In the genomic region with DNA sequence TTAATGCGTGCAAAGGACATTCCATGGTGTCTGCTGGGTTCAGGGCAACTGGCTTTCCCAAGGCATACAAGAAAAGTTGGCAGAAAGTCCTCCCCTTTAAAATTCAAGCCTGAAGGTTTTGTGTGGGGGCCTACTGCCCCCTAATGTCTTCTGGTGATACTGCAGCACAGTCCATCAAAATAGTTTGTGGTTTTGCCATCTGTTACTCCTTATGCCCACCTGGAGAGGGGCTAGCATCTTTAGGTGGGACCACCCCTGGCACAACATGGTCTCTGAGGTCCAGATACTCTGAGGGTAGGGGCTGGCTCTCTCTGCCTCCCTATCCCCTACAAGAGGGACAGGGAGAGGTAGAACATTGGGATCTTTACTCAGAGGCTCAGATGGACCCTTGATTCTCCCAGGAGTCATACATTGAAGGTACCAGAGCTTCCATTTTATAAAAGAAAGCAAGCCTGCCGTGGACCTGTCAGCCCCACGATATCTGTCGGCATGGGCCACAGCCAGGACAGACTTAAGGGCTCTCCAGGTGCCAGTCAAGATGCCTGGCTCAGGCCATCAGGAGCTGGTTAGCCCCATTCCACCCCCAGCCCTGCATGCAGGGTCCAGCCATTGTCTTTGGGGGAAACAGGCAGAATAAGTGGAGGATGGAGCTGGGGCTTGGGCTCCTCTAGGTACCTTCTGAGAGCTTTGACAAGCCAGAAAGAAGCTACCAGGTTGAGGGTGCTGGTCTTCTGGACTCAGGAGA, we compare ENCODE assay signal across 9 cellular contexts. TPM values are rescaled to one million over a fixed set of nuclear protein-coding genes. Genes with fewer than 3 reads are reported as not detected.
A peak's percentile ranks its signal among the peaks of the same experiment; 100 is the strongest.
DNase-seq lines count a peak whose midpoint lies in the region; ATAC-seq and TF ChIP-seq lines count a peak whose summit lies in the region.
"Had no signal": no experiment of that assay in that cellular context is flagged by ENCODE, and none has a peak within 500 bp of the region (broad histone marks: within the 10 kb centered on the region; RNA-seq: fewer than 3 reads in every experiment).

No MANE protein-coding gene starts in this region.

- peak; percentile 29 for TF ChIP-seq CTCF in activated B cell treated with CpG ODN at 0.5 μM for 24 hours (IDR thresholded peaks at IDR 0.05)

- H3K4me1 Mint-ChIP-seq in activated CD4-positive, alpha-beta memory T cell treated with anti-CD3 and anti-CD28 coated beads for 36 hours (ENCODE audit: low read depth) = peaks cover 37% of the 10 kb centered on the region
- H3K4me1 Mint-ChIP-seq in activated CD4-positive, alpha-beta memory T cell treated with anti-CD3 and anti-CD28 coated beads, Interleukin-2, amount 10 ng/mL, durations not matched to agents 7 days and 5 days = peaks cover 37% of the 10 kb centered on the region
- H3K4me1 Mint-ChIP-seq in activated B cell treated with CpG ODN at 0.5 μM for 24 hours = peaks cover 35% of the 10 kb centered on the region
- H3K4me1 Mint-ChIP-seq in effector memory CD8-positive, alpha-beta T cell (ENCODE audit: low read depth in 2 of 2) = peaks cover 10 to 19% of the 10 kb centered on the region in 2 donors

- H3K27me3 ChIP-seq in aorta (ENCODE audit: control insufficient read depth in 1 of 2, insufficient read depth in 2 of 2, low read length in 1 of 2) = no peaks in the 10 kb centered on the region

- H3K9me3 ChIP-seq in aorta (ENCODE audit: control insufficient read depth, low read length) = no peaks in the 10 kb centered on the region

- no peaks in the 10 kb centered on the region for H3K9me3 Mint-ChIP-seq in activated CD4-positive, alpha-beta memory T cell treated with anti-CD3 and anti-CD28 coated beads for 36 hours
- no peaks in the 10 kb centered on the region for H3K9me3 Mint-ChIP-seq in activated CD4-positive, alpha-beta memory T cell treated with anti-CD3 and anti-CD28 coated beads, Interleukin-2, amount 10 ng/mL, durations not matched to agents 7 days and 5 days
- no peaks in the 10 kb centered on the region for H3K9me3 Mint-ChIP-seq in activated B cell treated with CpG ODN at 0.5 μM for 24 hours
- H3K9me3 Mint-ChIP-seq in effector memory CD8-positive, alpha-beta T cell = no peaks in the 10 kb centered on the region
- H3K9me3 Mint-ChIP-seq: central memory CD8-positive, alpha-beta T cell had no signal

- H3K4me1 ChIP-seq in aorta (ENCODE audit: control insufficient read depth in 1 of 2, insufficient read depth in 2 of 2, low read length in 2 of 2) = no peaks in the 10 kb centered on the region

- H3K36me3 Mint-ChIP-seq in activated CD4-positive, alpha-beta memory T cell treated with anti-CD3 and anti-CD28 coated beads for 36 hours = peaks cover 4% of the 10 kb centered on the region
- peaks cover 43% of the 10 kb centered on the region for H3K36me3 Mint-ChIP-seq in activated CD4-positive, alpha-beta memory T cell treated with anti-CD3 and anti-CD28 coated beads, Interleukin-2, amount 10 ng/mL, durations not matched to agents 7 days and 5 days (ENCODE audit: low read depth)
- H3K36me3 Mint-ChIP-seq in activated B cell treated with CpG ODN at 0.5 μM for 24 hours (ENCODE audit: low read depth) = peaks cover 29% of the 10 kb centered on the region
- H3K36me3 Mint-ChIP-seq in effector memory CD8-positive, alpha-beta T cell (ENCODE audit: insufficient read depth) = peaks cover 65% of the 10 kb centered on the region

- no peak overlapping the region for H3K27ac ChIP-seq in aorta (ENCODE audit: low read depth in 1 of 2, low read length in 2 of 2)

- intact Hi-C loops in activated CD4-positive, alpha-beta memory T cell treated with anti-CD3 and anti-CD28 coated beads for 36 hours (cut with micrococcal nuclease) = loop anchor here (1.0 to 5.0 kb wide), 4 partner anchors 19 to 236 kb away; no protein-coding TSS in a partner anchor
- intact Hi-C loops in activated B cell treated with CpG ODN at 0.5 μM for 24 hours (cut with micrococcal nuclease) = loop anchor here (1.0 to 10.0 kb wide), 9 partner anchors 135 to 745 kb away; a partner anchor contains a TSS
- intact Hi-C loops in aorta (cut with DNase I) = loop anchor here (1.0 to 10.0 kb wide), 4 partner anchors 145 to 412 kb away; a partner anchor contains a TSS

- H3K36me3 ChIP-seq in aorta (ENCODE audit: control insufficient read depth in 1 of 2, insufficient read depth in 2 of 2, low read length in 1 of 2) = no peaks in the 10 kb centered on the region

- DNase-seq in activated CD4-positive, alpha-beta memory T cell treated with anti-CD3 and anti-CD28 coated beads for 36 hours = peak; percentile 62
- DNase-seq in activated CD4-positive, alpha-beta memory T cell treated with anti-CD3 and anti-CD28 coated beads, Interleukin-2, amount 10 ng/mL, durations not matched to agents 7 days and 5 days = no peak
- DNase-seq in NCI-H1092 (lab: John Stamatoyannopoulos, UW) (peak; percentile 32), activated B cell treated with CpG ODN at 0.5 μM for 24 hours (no peak), mesenteric fat pad (ENCODE audit: low spot score) (peak; percentile 74), aorta (peak in 1 of 2 donors; percentile 43)
- DNase-seq in effector memory CD8-positive, alpha-beta T cell = peak; percentile 28 to 52 (median 46)

- POLR2A ChIA-PET in activated CD4-positive, alpha-beta memory T cell treated with anti-CD3 and anti-CD28 coated beads for 36 hours (lab: Charles Lee) = no interaction called here
- POLR2A ChIA-PET in activated CD4-positive, alpha-beta memory T cell treated with anti-CD3 and anti-CD28 coated beads, Interleukin-2, amount 10 ng/mL, durations not matched to agents 7 days and 5 days (lab: Charles Lee) = no interaction called here
- POLR2A ChIA-PET in activated B cell treated with CpG ODN at 0.5 μM for 24 hours (lab: Charles Lee) = no interaction called here

- no peaks in the 10 kb centered on the region for H3K27me3 Mint-ChIP-seq in activated CD4-positive, alpha-beta memory T cell treated with anti-CD3 and anti-CD28 coated beads for 36 hours
- peaks cover under 1% of the 10 kb centered on the region for H3K27me3 Mint-ChIP-seq in activated CD4-positive, alpha-beta memory T cell treated with anti-CD3 and anti-CD28 coated beads, Interleukin-2, amount 10 ng/mL, durations not matched to agents 7 days and 5 days
- no peaks in the 10 kb centered on the region for H3K27me3 Mint-ChIP-seq in activated B cell treated with CpG ODN at 0.5 μM for 24 hours
- no peaks in the 10 kb centered on the region for H3K27me3 Mint-ChIP-seq in effector memory CD8-positive, alpha-beta T cell
- H3K27me3 Mint-ChIP-seq: central memory CD8-positive, alpha-beta T cell had no signal

- WGBS in aorta, 2 donors = 67 to 68% methylated on average over 4 of the region's 4 CpGs

- peak overlapping the region; percentile 43 for H3K27ac Mint-ChIP-seq in activated CD4-positive, alpha-beta memory T cell treated with anti-CD3 and anti-CD28 coated beads for 36 hours
- no peak overlapping the region for H3K27ac Mint-ChIP-seq in activated CD4-positive, alpha-beta memory T cell treated with anti-CD3 and anti-CD28 coated beads, Interleukin-2, amount 10 ng/mL, durations not matched to agents 7 days and 5 days
- H3K27ac Mint-ChIP-seq in activated B cell treated with CpG ODN at 0.5 μM for 24 hours = peak overlapping the region; percentile 41
- H3K27ac Mint-ChIP-seq in effector memory CD8-positive, alpha-beta T cell = peak overlapping the region; percentile 22 to 41

- no peak overlapping the region for H3K4me3 Mint-ChIP-seq in activated CD4-positive, alpha-beta memory T cell treated with anti-CD3 and anti-CD28 coated beads for 36 hours
- H3K4me3 Mint-ChIP-seq in activated CD4-positive, alpha-beta memory T cell treated with anti-CD3 and anti-CD28 coated beads, Interleukin-2, amount 10 ng/mL, durations not matched to agents 7 days and 5 days = no peak overlapping the region
- no peak overlapping the region for H3K4me3 Mint-ChIP-seq in activated B cell treated with CpG ODN at 0.5 μM for 24 hours
- H3K4me3 Mint-ChIP-seq in effector memory CD8-positive, alpha-beta T cell = no peak overlapping the region
- H3K4me3 Mint-ChIP-seq: central memory CD8-positive, alpha-beta T cell had no signal

- H3K4me3 ChIP-seq in aorta (ENCODE audit: low read length in 2 of 2) = no peak overlapping the region

- CTCF ChIA-PET in activated CD4-positive, alpha-beta memory T cell treated with anti-CD3 and anti-CD28 coated beads for 36 hours (lab: Charles Lee) = interaction anchor here (0.6 to 2.1 kb wide), 16 partner anchors 10 to 293 kb away, joined by 3 to 9 read pairs (median 4); a partner anchor contains a TSS
- CTCF ChIA-PET in activated CD4-positive, alpha-beta memory T cell treated with anti-CD3 and anti-CD28 coated beads, Interleukin-2, amount 10 ng/mL, durations not matched to agents 7 days and 5 days (lab: Charles Lee) = interaction anchor here (0.6 to 1.3 kb wide), 4 partner anchors 136 to 256 kb away, joined by 3 to 4 read pairs (median 3); a partner anchor contains a TSS
- CTCF ChIA-PET in activated B cell treated with CpG ODN at 0.5 μM for 24 hours (lab: Charles Lee) = interaction anchor here (0.9 to 5.1 kb wide), 7 partner anchors 9 to 413 kb away, joined by 3 to 42 read pairs (median 4); no protein-coding TSS in a partner anchor

- peak; percentile 63 for ATAC-seq in activated B cell treated with CpG ODN at 0.5 μM for 24 hours (ENCODE audit: low read depth)
- ATAC-seq in effector memory CD8-positive, alpha-beta T cell (replicated peaks) = peak; percentile 48
- ATAC-seq in aorta (ENCODE audit: low FRiP score) = peak; percentile 53
- ATAC-seq in HG02981 (IDR thresholded peaks at IDR 0.05; ENCODE audit: unreplicated experiment) = no peak

RNA-seq across cellular contexts. Expression of a gene that starts 6.3 kb away (rescaled TPM):
- under 1 TPM; 0.27 to 0.59 TPM for total RNA-seq in activated CD4-positive, alpha-beta memory T cell treated with anti-CD3 and anti-CD28 coated beads for 36 hours
- not detected for total RNA-seq in activated CD4-positive, alpha-beta memory T cell treated with anti-CD3 and anti-CD28 coated beads, Interleukin-2, amount 10 ng/mL, durations not matched to agents 7 days and 5 days
- 0.10 and 0.40 TPM in 2 replicates for total RNA-seq in activated B cell treated with CpG ODN at 0.5 μM for 24 hours
- 0.71 TPM for total RNA-seq in mesenteric fat pad
- total RNA-seq in aorta = under 1 TPM; 0.36 to 0.60 TPM
- 1 to 10 TPM in 1 of 2 donors, under 1 TPM in 1; 0.03 to 2.3 TPM for polyA plus RNA-seq in aorta

RNA-seq across cellular contexts. Expression of a gene that starts 15.6 kb away (rescaled TPM):
- 1 to 10 TPM; 8.0 to 8.7 TPM for total RNA-seq in activated CD4-positive, alpha-beta memory T cell treated with anti-CD3 and anti-CD28 coated beads for 36 hours
- total RNA-seq in activated CD4-positive, alpha-beta memory T cell treated with anti-CD3 and anti-CD28 coated beads, Interleukin-2, amount 10 ng/mL, durations not matched to agents 7 days and 5 days = 1 to 10 TPM; 7.4 to 7.5 TPM
- 5.7 and 8.6 TPM in 2 replicates for total RNA-seq in activated B cell treated with CpG ODN at 0.5 μM for 24 hours
- 40.2 TPM for total RNA-seq in mesenteric fat pad
- total RNA-seq in aorta = 10 to 100 TPM; 13.6 to 28.4 TPM
- polyA plus RNA-seq in aorta = 1 to 10 TPM; 7.2 to 7.5 TPM

RNA-seq across cellular contexts. Expression of a gene that starts 34.7 kb away (rescaled TPM):
- 10 to 100 TPM; 62.8 to 63.8 TPM for total RNA-seq in activated CD4-positive, alpha-beta memory T cell treated with anti-CD3 and anti-CD28 coated beads for 36 hours
- total RNA-seq in activated CD4-positive, alpha-beta memory T cell treated with anti-CD3 and anti-CD28 coated beads, Interleukin-2, amount 10 ng/mL, durations not matched to agents 7 days and 5 days = 10 to 100 TPM; 66.7 to 68.9 TPM
- total RNA-seq in activated B cell treated with CpG ODN at 0.5 μM for 24 hours (52.5 and 54.1 TPM in 2 replicates), mesenteric fat pad (264 TPM), aorta (10 to 100 TPM; 47.0 to 52.4 TPM)
- 10 to 100 TPM in 1 of 2 donors, 1 to 10 TPM in 1; 2.4 to 12.8 TPM for polyA plus RNA-seq in aorta

Comparison
In these comparisons a context has a peak if more than half of its experiments do, and no peak if none do; other contexts are left out.
1. DNase-seq: peak in activated CD4-positive, alpha-beta memory T cell treated with anti-CD3 and anti-CD28 coated beads for 36 hours (single experiment), NCI-H1092 (single experiment), effector memory CD8-positive, alpha-beta T cell (3 of 3) and mesenteric fat pad (single experiment); none in activated CD4-positive, alpha-beta memory T cell treated with anti-CD3 and anti-CD28 coated beads, Interleukin-2, amount 10 ng/mL, durations not matched to agents 7 days and 5 days (single experiment) and activated B cell treated with CpG ODN at 0.5 μM for 24 hours (single experiment).